ENCODE assay signal across 29 cellular contexts in the genomic region with DNA sequence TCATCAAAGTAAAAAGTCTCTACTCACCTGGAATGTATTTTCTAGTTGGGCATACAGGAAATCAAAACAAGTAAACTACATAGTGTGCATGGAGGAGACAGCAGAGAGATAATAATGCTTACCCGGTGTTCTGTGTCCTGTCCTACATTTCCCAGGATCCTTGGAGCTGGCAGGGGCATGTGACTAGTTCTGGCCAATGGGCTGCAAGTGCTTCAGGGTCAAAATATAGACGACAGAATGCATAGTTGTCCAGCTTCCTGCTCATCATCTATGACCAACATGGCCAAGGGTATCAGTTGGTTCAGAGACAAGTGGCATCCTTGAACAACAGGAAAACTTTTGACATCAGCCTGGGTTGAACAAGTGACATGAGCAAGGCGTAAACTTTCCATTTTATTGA. TPM values are rescaled to one million over a fixed set of nuclear protein-coding genes. Genes with fewer than 3 reads are reported as not detected.
"Had no signal": no experiment of that assay in that cellular context is flagged by ENCODE, and none has a peak within 500 bp of the region (broad histone marks: within the 10 kb centered on the region; RNA-seq: fewer than 3 reads in every experiment).

No MANE protein-coding gene starts in this region.

- H3K27ac ChIP-seq: body of pancreas, colonic mucosa, dorsolateral prefrontal cortex, esophagus muscularis mucosa, foreskin keratinocyte, heart right ventricle, left ventricle myocardium inferior, spleen, testis, transverse colon had no signal

- H3K27me3 Mint-ChIP-seq: activated CD4-positive, alpha-beta memory T cell treated with anti-CD3 and anti-CD28 coated beads for 36 hours; activated naive CD8-positive, alpha-beta T cell had no signal

- FAIRE-seq: islet of Langerhans, urothelium cell line had no signal

- H3K4me3 Mint-ChIP-seq: activated CD4-positive, alpha-beta memory T cell treated with anti-CD3 and anti-CD28 coated beads for 36 hours; nephron had no signal

- H3K27me3 ChIP-seq: body of pancreas, colonic mucosa, dorsolateral prefrontal cortex, esophagus muscularis mucosa, foreskin keratinocyte, heart right ventricle, spleen, testis, transverse colon had no signal

- H3K4me3 ChIP-seq: body of pancreas, colonic mucosa, dorsolateral prefrontal cortex, esophagus muscularis mucosa, heart right ventricle, left ventricle myocardium inferior, lung, spleen, testis, transverse colon had no signal

- DNase-seq: activated CD4-positive, alpha-beta memory T cell treated with anti-CD3 and anti-CD28 coated beads for 36 hours; activated CD4-positive, alpha-beta T cell treated with anti-CD3 and anti-CD28 coated beads for 48 hours; activated T-cell treated with anti-CD3 and anti-CD28 coated beads, Interleukin-2, amount 50 U/mL, for 48 hours; aorta; body of pancreas; cerebellar nuclear complex; colonic mucosa; dorsolateral prefrontal cortex; effector memory CD4-positive, alpha-beta T cell; foreskin keratinocyte; heart right ventricle; left ventricle myocardium inferior; mesendoderm; posterior cingulate gyrus; right cardiac atrium; spleen; stimulated activated naive CD8-positive, alpha-beta T cell treated with anti-CD3 and anti-CD28 coated beads, Interleukin-15, Interleukin-2, amounts not matched to agents 100 U/mL and 50 U/mL, for 24 hours; testis; transverse colon had no signal

- H3K4me1 ChIP-seq: body of pancreas, colonic mucosa, foreskin keratinocyte, testis, transverse colon had no signal

- H3K4me1 Mint-ChIP-seq: nephron had no signal

- ATAC-seq: body of pancreas; foreskin keratinocyte; heart right ventricle; right cardiac atrium; stimulated activated naive CD8-positive, alpha-beta T cell treated with anti-CD3 and anti-CD28 coated beads, Interleukin-15, Interleukin-2, amounts not matched to agents 100 U/mL and 50 U/mL, for 24 hours had no signal

- H3K9me3 ChIP-seq: testis had no signal

- H3K27ac Mint-ChIP-seq: activated CD4-positive, alpha-beta memory T cell treated with anti-CD3 and anti-CD28 coated beads for 36 hours; activated naive CD8-positive, alpha-beta T cell; nephron had no signal

RNA-seq across cellular contexts. Expression of gene OR7G3, which starts 21.9 kb away (rescaled TPM):
- total RNA-seq: activated CD4-positive, alpha-beta memory T cell treated with anti-CD3 and anti-CD28 coated beads for 36 hours; aorta; body of pancreas; colonic mucosa; dorsolateral prefrontal cortex; esophagus muscularis mucosa; foreskin keratinocyte; heart right ventricle; left ventricle myocardium inferior; lung; mononuclear cell; osteoblast; right cardiac atrium; spleen; T-helper 1 cell treated with Interleukin-12 subunit alpha and Interleukin-12 subunit beta and Interleukin-4 antibody, amounts not matched to agents 30 ng/mL and 1 ng/mL, for 36 hours; testis; transverse colon had no signal
- polyA plus RNA-seq: adipose tissue, aorta, foreskin keratinocyte, heart right ventricle, lung, right cardiac atrium, spleen had no signal

RNA-seq across cellular contexts. Expression of gene OR7D2, which starts 30.1 kb away (rescaled TPM):
- total RNA-seq: aorta, body of pancreas, foreskin keratinocyte, lung, osteoblast, spleen had no signal
- polyA plus RNA-seq: aorta, foreskin keratinocyte, heart right ventricle, right cardiac atrium had no signal

RNA-seq across cellular contexts. Expression of gene OR7G1, which starts 33.1 kb away (rescaled TPM):
- total RNA-seq: activated CD4-positive, alpha-beta memory T cell treated with anti-CD3 and anti-CD28 coated beads for 36 hours; aorta; body of pancreas; colonic mucosa; dorsolateral prefrontal cortex; esophagus muscularis mucosa; foreskin keratinocyte; heart right ventricle; left ventricle myocardium inferior; lung; mononuclear cell; osteoblast; right cardiac atrium; spleen; T-helper 1 cell treated with Interleukin-12 subunit alpha and Interleukin-12 subunit beta and Interleukin-4 antibody, amounts not matched to agents 30 ng/mL and 1 ng/mL, for 36 hours; testis; transverse colon had no signal
- polyA plus RNA-seq: adipose tissue, aorta, foreskin keratinocyte, heart right ventricle, lung, right cardiac atrium, spleen had no signal

RNA-seq across cellular contexts. Expression of gene OR7G2, which starts 41.4 kb away (rescaled TPM):
- total RNA-seq: activated CD4-positive, alpha-beta memory T cell treated with anti-CD3 and anti-CD28 coated beads for 36 hours; aorta; body of pancreas; colonic mucosa; dorsolateral prefrontal cortex; esophagus muscularis mucosa; foreskin keratinocyte; heart right ventricle; left ventricle myocardium inferior; lung; mononuclear cell; osteoblast; right cardiac atrium; spleen; T-helper 1 cell treated with Interleukin-12 subunit alpha and Interleukin-12 subunit beta and Interleukin-4 antibody, amounts not matched to agents 30 ng/mL and 1 ng/mL, for 36 hours; testis; transverse colon had no signal
- polyA plus RNA-seq: adipose tissue, aorta, foreskin keratinocyte, heart right ventricle, lung, right cardiac atrium, spleen had no signal
